Comparison of ENCODE assay signal across 8 cellular contexts in genomic region chr15:72117448-72117697, GRCh38. TPM values are rescaled to one million over a fixed set of nuclear protein-coding genes. Genes with fewer than 3 reads are reported as not detected.
DNase-seq lines count a peak whose midpoint lies in the region; ATAC-seq and TF ChIP-seq lines count a peak whose summit lies in the region.

No MANE protein-coding gene starts in this region.

- no TSS peak for BruUV-seq in PC-9 (replicated peaks; lab: Mats Ljungman, UMichigan)

- intact Hi-C loops in PC-9 (cut with micrococcal nuclease; ENCODE audit: unreplicated experiment) (loop anchor here (2.0 kb wide), 1 partner anchor 143 kb away; no protein-coding TSS in a partner anchor), tibial artery (cut with DNase I; ENCODE audit: low total_unique reads) (loop anchor here (10.0 kb wide), 1 partner anchor 117 kb away; the partner anchor contains the start of gene PKM)
- intact Hi-C loops in activated T-helper 1 cell treated with anti-CD3 and anti-CD28 coated beads, Interleukin-12 subunit alpha, Interleukin-12 subunit beta, Interleukin-2, Interleukin-4 antibody, amounts not matched to agents 30 ng/mL and 10 ng/mL and 1 ng/mL, durations not matched to agents 14 hours and 24 hours and 36 hours (cut with micrococcal nuclease), result no loop called here

- H3K4me1 Mint-ChIP-seq in activated T-helper 1 cell treated with anti-CD3 and anti-CD28 coated beads, Interleukin-12 subunit alpha, Interleukin-12 subunit beta, Interleukin-2, Interleukin-4 antibody, amounts not matched to agents 30 ng/mL and 10 ng/mL and 1 ng/mL, durations not matched to agents 14 hours and 24 hours and 36 hours (ENCODE audit: low read depth), result peaks cover 23% of the 10 kb centered on the region

- peak overlapping the region; percentile 83 for H3K27ac Mint-ChIP-seq in activated T-helper 1 cell treated with anti-CD3 and anti-CD28 coated beads, Interleukin-12 subunit alpha, Interleukin-12 subunit beta, Interleukin-2, Interleukin-4 antibody, amounts not matched to agents 30 ng/mL and 10 ng/mL and 1 ng/mL, durations not matched to agents 14 hours and 24 hours and 36 hours

- ATAC-seq in HG03060 (IDR thresholded peaks at IDR 0.05; ENCODE audit: low read depth, unreplicated experiment), result peak; percentile 22

- H3K4me2 ChIP-seq in PC-9, result peak overlapping the region; percentile 96

- peaks cover 36% of the 10 kb centered on the region for H3K79me2 ChIP-seq in PC-9 (ENCODE audit: low read depth)

- H3K9me3 Mint-ChIP-seq in activated T-helper 1 cell treated with anti-CD3 and anti-CD28 coated beads, Interleukin-12 subunit alpha, Interleukin-12 subunit beta, Interleukin-2, Interleukin-4 antibody, amounts not matched to agents 30 ng/mL and 10 ng/mL and 1 ng/mL, durations not matched to agents 14 hours and 24 hours and 36 hours, result no peaks in the 10 kb centered on the region

- H4K20me1 ChIP-seq in PC-9 (ENCODE audit: insufficient read depth), result no peaks in the 10 kb centered on the region

- no peaks in the 10 kb centered on the region for H3K36me3 Mint-ChIP-seq in activated T-helper 1 cell treated with anti-CD3 and anti-CD28 coated beads, Interleukin-12 subunit alpha, Interleukin-12 subunit beta, Interleukin-2, Interleukin-4 antibody, amounts not matched to agents 30 ng/mL and 10 ng/mL and 1 ng/mL, durations not matched to agents 14 hours and 24 hours and 36 hours (ENCODE audit: low read depth)

- TF ChIP-seq CTCF in PC-9 (conservative IDR thresholded peaks at IDR 0.05) (no peak), fibroblast of mammary gland (conservative IDR thresholded peaks at IDR 0.05; ENCODE audit: control insufficient read depth, insufficient read depth, low read depth, low read length) (no peak), tibial artery (IDR thresholded peaks at IDR 0.05) (no peak)

- peak overlapping the region; percentile 93 for H3K4me3 Mint-ChIP-seq in activated T-helper 1 cell treated with anti-CD3 and anti-CD28 coated beads, Interleukin-12 subunit alpha, Interleukin-12 subunit beta, Interleukin-2, Interleukin-4 antibody, amounts not matched to agents 30 ng/mL and 10 ng/mL and 1 ng/mL, durations not matched to agents 14 hours and 24 hours and 36 hours

- H3K4me3 ChIP-seq in PC-9 (peak overlapping the region; percentile 73), fibroblast of mammary gland (ENCODE audit: control insufficient read depth, low read depth, low read length) (peak overlapping the region; percentile 97), neuron (ENCODE audit: low read length) (peak overlapping the region; percentile 82), tibial artery (peak overlapping the region; percentile 80 to 89)

- CTCF ChIA-PET in PC-9 (lab: Charles Lee), result interaction anchor here (0.6 to 0.7 kb wide), 2 partner anchors 38 to 206 kb away, joined by 3 to 6 read pairs; no protein-coding TSS in a partner anchor

- H3K36me3 ChIP-seq in PC-9 (ENCODE audit: low read depth), result no peaks in the 10 kb centered on the region
- no peaks in the 10 kb centered on the region for H3K36me3 ChIP-seq in neuron (ENCODE audit: insufficient read depth, low read length)
- H3K36me3 ChIP-seq in tibial artery, result no peaks in the 10 kb centered on the region

- H3K27ac ChIP-seq in PC-9 (peak overlapping the region; percentile 72; the same call in 1 of the 2 replicates), tibial artery (peak overlapping the region; percentile 94 to 97)

- peaks cover 15% of the 10 kb centered on the region; the same call in 1 of the 2 replicates for H3K4me1 ChIP-seq in PC-9 (replicated peaks; ENCODE audit: insufficient read depth)
- peaks cover 19% of the 10 kb centered on the region for H3K4me1 ChIP-seq in neuron (ENCODE audit: insufficient read depth, low read length)
- peaks cover 0 to 31% (median 16%) of the 10 kb centered on the region in 4 donors for H3K4me1 ChIP-seq in tibial artery

- no peaks in the 10 kb centered on the region for H3F3A ChIP-seq in PC-9 (ENCODE audit: insufficient read depth, low read depth)

- H3K27me3 Mint-ChIP-seq in activated T-helper 1 cell treated with anti-CD3 and anti-CD28 coated beads, Interleukin-12 subunit alpha, Interleukin-12 subunit beta, Interleukin-2, Interleukin-4 antibody, amounts not matched to agents 30 ng/mL and 10 ng/mL and 1 ng/mL, durations not matched to agents 14 hours and 24 hours and 36 hours (ENCODE audit: insufficient read depth), result peaks cover 16% of the 10 kb centered on the region

- no peaks in the 10 kb centered on the region for H3K9me3 ChIP-seq in PC-9 (ENCODE audit: insufficient read depth, low read depth)
- H3K9me3 ChIP-seq in neuron (ENCODE audit: low read length), result no peaks in the 10 kb centered on the region
- no peaks in the 10 kb centered on the region for H3K9me3 ChIP-seq in tibial artery

- DNase-seq in NCI-H748 treated with DMSO at 0.1 percent for 48 hours (lab: John Stamatoyannopoulos, UW), result peak; percentile 34
- DNase-seq in NCI-H748 (lab: John Stamatoyannopoulos, UW; ENCODE audit: unreplicated experiment), result no peak
- peak; percentile 64 to 84 for DNase-seq in PC-9
- DNase-seq in activated T-helper 1 cell treated with anti-CD3 and anti-CD28 coated beads, Interleukin-12 subunit alpha, Interleukin-12 subunit beta, Interleukin-2, Interleukin-4 antibody, amounts not matched to agents 30 ng/mL and 10 ng/mL and 1 ng/mL, durations not matched to agents 14 hours and 24 hours and 36 hours (ENCODE audit: low spot score), result peak; percentile 67
- peak; percentile 70 for DNase-seq in fibroblast of mammary gland (ENCODE audit: low read depth)
- peak; percentile 80 to 90 for DNase-seq in tibial artery

- peak overlapping the region; percentile 84 for H2AFZ ChIP-seq in PC-9
- H2AFZ ChIP-seq in neuron (ENCODE audit: low read depth, low read length), result peak overlapping the region; percentile 96

- H3K9me2 ChIP-seq in PC-9 (ENCODE audit: insufficient read depth), result no peaks in the 10 kb centered on the region

- H3K27me3 ChIP-seq in PC-9 (ENCODE audit: insufficient read depth, low read depth) (no peaks in the 10 kb centered on the region), neuron (ENCODE audit: insufficient read depth, low read length) (no peaks in the 10 kb centered on the region), tibial artery (no peaks in the 10 kb centered on the region)

- POLR2A ChIA-PET in PC-9 (lab: Charles Lee; ENCODE audit: unreplicated experiment), result interaction anchor here (0.6 kb wide), 3 partner anchors 23 to 369 kb away, joined by 4 to 7 read pairs (median 7); no protein-coding TSS in a partner anchor

RNA-seq across cellular contexts. Expression of gene MYO9A, which starts 0.6 kb away (rescaled TPM):
- 34.0 and 37.3 TPM in 2 replicates for total RNA-seq in PC-9 (2021)
- total RNA-seq in activated T-helper 1 cell treated with anti-CD3 and anti-CD28 coated beads, Interleukin-12 subunit alpha, Interleukin-12 subunit beta, Interleukin-2, Interleukin-4 antibody, amounts not matched to agents 30 ng/mL and 10 ng/mL and 1 ng/mL, durations not matched to agents 14 hours and 24 hours and 36 hours, result 15.2 and 16.4 TPM in 2 replicates

RNA-seq across cellular contexts. Expression of gene SENP8, which starts 0.8 kb away (rescaled TPM):
- total RNA-seq in PC-9 (2021), result 1.9 and 3.8 TPM in 2 replicates
- total RNA-seq in activated T-helper 1 cell treated with anti-CD3 and anti-CD28 coated beads, Interleukin-12 subunit alpha, Interleukin-12 subunit beta, Interleukin-2, Interleukin-4 antibody, amounts not matched to agents 30 ng/mL and 10 ng/mL and 1 ng/mL, durations not matched to agents 14 hours and 24 hours and 36 hours, result 1.5 and 1.8 TPM in 2 replicates
